Comparison of ENCODE assay signal across 2 cellular contexts in the genomic region with DNA sequence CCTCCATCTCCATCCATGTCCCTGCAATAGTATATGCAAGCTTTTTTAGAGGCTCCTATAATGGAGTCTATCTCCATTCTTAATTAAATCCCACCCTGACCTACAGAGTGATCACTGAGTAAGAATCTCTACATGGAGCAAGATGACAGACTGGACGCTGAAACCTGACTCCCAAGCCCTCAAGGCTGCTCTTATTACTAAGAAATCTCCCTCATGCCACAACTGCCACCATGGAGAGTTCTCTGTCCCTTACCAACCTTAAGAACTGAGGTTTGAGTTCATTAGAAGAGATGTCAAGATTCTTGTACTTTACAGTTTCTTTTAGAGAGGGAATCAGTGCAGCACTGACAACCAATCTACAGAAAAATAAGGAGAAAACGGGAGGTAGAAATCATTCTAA.
"Had no signal": no experiment of that assay in that cellular context is flagged by ENCODE, and none has a peak within 500 bp of the region (broad histone marks: within the 10 kb centered on the region; RNA-seq: fewer than 3 reads in every experiment).

No MANE protein-coding gene starts in this region.

- DNase-seq: IMR-90, KBM-7 had no signal
